Comparison of ENCODE assay signal across 8 cellular contexts in the genomic region with DNA sequence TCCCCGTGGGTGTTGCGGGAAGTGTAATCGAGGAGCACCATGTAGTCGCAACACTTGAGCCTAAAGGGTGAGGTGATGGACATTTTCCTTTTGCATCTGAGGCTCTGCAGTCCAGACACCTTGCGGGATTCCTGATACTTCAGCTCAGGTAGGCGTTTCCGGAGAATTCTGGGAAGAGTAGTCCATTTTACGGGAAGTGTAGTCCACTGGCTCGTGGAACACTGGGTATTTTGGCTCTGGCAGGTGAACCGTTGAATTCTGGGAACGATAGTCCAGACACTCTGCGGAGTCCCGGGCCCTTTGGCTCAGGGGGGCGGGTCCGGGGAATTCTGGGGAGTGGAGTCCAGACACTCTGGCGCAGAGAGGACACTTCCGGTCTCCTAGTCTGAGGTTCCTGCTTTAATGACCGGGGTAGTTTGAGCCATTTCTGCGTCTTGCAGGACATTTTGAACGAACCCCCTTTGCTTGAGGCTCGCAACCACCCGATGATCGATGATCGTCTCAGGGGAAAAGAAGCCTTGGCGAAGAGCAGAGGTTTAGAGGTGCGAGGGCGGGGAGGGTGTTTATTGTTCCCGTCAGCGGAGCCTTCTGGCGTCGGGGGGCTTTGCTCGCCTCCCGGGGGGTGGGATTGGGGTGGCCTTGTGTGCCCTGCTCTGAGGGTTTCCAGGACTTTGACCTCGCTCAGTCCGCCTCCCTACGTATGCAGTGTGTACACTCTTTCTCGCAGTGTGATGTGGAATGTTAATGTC. TPM values are rescaled to one million over a fixed set of nuclear protein-coding genes. Genes with fewer than 3 reads are reported as not detected.
DNase-seq lines count a peak whose midpoint lies in the region; ATAC-seq and TF ChIP-seq lines count a peak whose summit lies in the region.

ZNF223 (plus strand) TSS at position 383 of the 749 bp plus-strand sequence. CDS start 3,141 bp downstream, outside the sequence.

- peak within 1 kb of the TSS; percentile 49 for H3K18ac ChIP-seq in trophoblast cell (ENCODE audit: low read length)

- peak within 1 kb of the TSS; percentile 81 for H3K4me2 ChIP-seq in trophoblast cell (ENCODE audit: low read length)

- H3K4ac ChIP-seq in trophoblast cell (ENCODE audit: low read depth, low read length) = peak within 1 kb of the TSS; percentile 68

- peak within 1 kb of the TSS; percentile 93 for H2AFZ ChIP-seq in trophoblast cell (ENCODE audit: insufficient read depth, low read length, poor library complexity)

- peaks cover 3% of the 10 kb centered on the region for H3K79me2 ChIP-seq in trophoblast cell (ENCODE audit: control insufficient read depth, insufficient read depth, low read length, poor library complexity)

- no peak within 1 kb of the TSS for H3K23ac ChIP-seq in trophoblast cell (ENCODE audit: low read length)

- no peak within 1 kb of the TSS for H2BK12ac ChIP-seq in trophoblast cell (ENCODE audit: low read length)

- WGBS in trophoblast cell (ENCODE audit: extremely low coverage, insufficient coverage, insufficient read length) = no CpG with 5 or more reads among the region's 37 CpGs

- H3K9me3 Mint-ChIP-seq in type B pancreatic cell = no peaks in the 10 kb centered on the region

- peaks cover 3 to 4% of the 10 kb centered on the region in 2 experiments for H3K36me3 ChIP-seq in trophoblast cell (ENCODE audit: control insufficient read depth in 1 of 2, insufficient read depth in 2 of 2, low read length in 2 of 2)

- H4K91ac ChIP-seq in trophoblast cell (ENCODE audit: low read depth, low read length) = peak within 1 kb of the TSS; percentile 45

- H4K8ac ChIP-seq in trophoblast cell (ENCODE audit: low read depth, low read length) = peak within 1 kb of the TSS; percentile 96

- intact Hi-C loops in left ventricle myocardium superior (cut with micrococcal nuclease) = no loop called here

- H3K27ac Mint-ChIP-seq in type B pancreatic cell = peak within 1 kb of the TSS; percentile 95

- H3K27ac ChIP-seq in trophoblast cell (ENCODE audit: low read depth, low read length) = peak within 1 kb of the TSS; percentile 1

- ATAC-seq in GM21381 (IDR thresholded peaks at IDR 0.05; ENCODE audit: unreplicated experiment) = peak; percentile 77
- ATAC-seq in left ventricle myocardium superior = peak; percentile 100

- H2AK5ac ChIP-seq in trophoblast cell (ENCODE audit: low read length) = peak within 1 kb of the TSS; percentile 35

- H3K4me3 ChIP-seq in trophoblast cell (ENCODE audit: low read depth, low read length) = peak within 1 kb of the TSS; percentile 75

- peak within 1 kb of the TSS; percentile 55 for H3K9ac ChIP-seq in trophoblast cell (ENCODE audit: low read length)

- peaks cover 20% of the 10 kb centered on the region for H3K27me3 Mint-ChIP-seq in type B pancreatic cell

- DNase-seq in AML-193 (lab: John Stamatoyannopoulos, UW) (peak; percentile 40 to 50), NCI-H146 (lab: John Stamatoyannopoulos, UW) (peak; percentile 99), T-helper 9 cell (peak; percentile 19), astrocyte of the hippocampus (ENCODE audit: low read depth, low spot score) (peak; percentile 97), left ventricle myocardium superior (peak; percentile 95), trophoblast cell (peak; percentile 82 to 92), type B pancreatic cell (ENCODE audit: extremely low spot score, unreplicated experiment) (peak; percentile 90)

- peak within 1 kb of the TSS; percentile 81 for H3K14ac ChIP-seq in trophoblast cell (ENCODE audit: low read length)

- peak within 1 kb of the TSS; percentile 79 for H4K12ac ChIP-seq in trophoblast cell (ENCODE audit: low read depth, low read length)

- H3K4me1 ChIP-seq in trophoblast cell (ENCODE audit: control insufficient read depth in 1 of 2, insufficient read depth in 2 of 2, low read length in 2 of 2) = peaks cover 0 to 5% of the 10 kb centered on the region in 2 experiments

- peaks cover 20% of the 10 kb centered on the region for H3K36me3 Mint-ChIP-seq in type B pancreatic cell

- peaks cover 12% of the 10 kb centered on the region for H3K4me1 Mint-ChIP-seq in type B pancreatic cell (ENCODE audit: unreplicated experiment)

- peak within 1 kb of the TSS; percentile 99 for H3K4me3 Mint-ChIP-seq in type B pancreatic cell

- TF ChIP-seq CTCF in type B pancreatic cell (conservative IDR thresholded peaks at IDR 0.05) = no peak

- H2BK5ac ChIP-seq in trophoblast cell (ENCODE audit: low read depth, low read length, poor library complexity) = no peak within 1 kb of the TSS

- no peaks in the 10 kb centered on the region for H3K9me3 ChIP-seq in trophoblast cell (ENCODE audit: insufficient read depth, low read depth, low read length)

- H2BK120ac ChIP-seq in trophoblast cell (ENCODE audit: insufficient read depth, low read length, poor library complexity) = peak within 1 kb of the TSS; percentile 47

- no peaks in the 10 kb centered on the region for H3K27me3 ChIP-seq in trophoblast cell (ENCODE audit: insufficient read depth, low read length)

- peaks cover 3% of the 10 kb centered on the region for H3K79me1 ChIP-seq in trophoblast cell (ENCODE audit: low read length)

RNA-seq across cellular contexts. Expression of gene ZNF223, which starts in this region (rescaled TPM):
- total RNA-seq in left ventricle myocardium superior = 2.3 TPM
- polyA plus RNA-seq in trophoblast cell (2013) = 4.4 TPM in 2 replicates
- 8.4 and 10.0 TPM in 2 replicates for total RNA-seq in type B pancreatic cell (ENCODE audit: low replicate concordance)

Comparison
In these comparisons a context has a peak if more than half of its experiments do, and no peak if none do; other contexts are left out.
1. Peak in every context shown above with its lines: DNase-seq, ATAC-seq, H3K4me3 ChIP-seq and H3K27ac ChIP-seq.
2. DNase-seq: peak in every context shown above with its lines; median percentile 99 in NCI-H146; 97 in astrocyte of the hippocampus; 95 in left ventricle myocardium superior; 90 in type B pancreatic cell; 87 in trophoblast cell; 45 in AML-193; 19 in T-helper 9 cell.